In the genomic region with DNA sequence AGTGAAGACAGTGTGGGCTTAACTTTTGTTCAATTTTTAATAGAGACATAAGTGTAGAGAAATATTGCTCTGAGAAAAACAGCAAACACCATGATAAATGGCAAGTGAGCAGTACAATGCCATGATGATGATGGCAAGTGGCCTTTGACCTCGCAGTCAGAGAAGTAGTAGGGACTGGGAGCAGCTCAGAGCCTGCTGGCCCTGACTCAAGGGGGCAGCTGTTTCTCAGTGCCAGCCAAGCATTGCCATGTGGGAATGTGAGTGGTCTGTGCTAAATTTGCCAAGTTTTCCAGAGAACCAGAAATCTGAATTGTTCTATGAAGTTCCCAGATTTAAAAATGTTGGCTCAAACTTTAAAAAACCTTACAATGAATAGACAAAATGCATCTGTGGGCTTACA, we compare ENCODE assay signal across 1 cellular context.
TF ChIP-seq lines count a peak whose summit lies in the region.

No MANE protein-coding gene starts in this region.

TF ChIP-seq in IMR-90, 13 proteins besides CTCF, POLR2A, EP300 and RAD21:
- TF ChIP-seq, protein P1, sequence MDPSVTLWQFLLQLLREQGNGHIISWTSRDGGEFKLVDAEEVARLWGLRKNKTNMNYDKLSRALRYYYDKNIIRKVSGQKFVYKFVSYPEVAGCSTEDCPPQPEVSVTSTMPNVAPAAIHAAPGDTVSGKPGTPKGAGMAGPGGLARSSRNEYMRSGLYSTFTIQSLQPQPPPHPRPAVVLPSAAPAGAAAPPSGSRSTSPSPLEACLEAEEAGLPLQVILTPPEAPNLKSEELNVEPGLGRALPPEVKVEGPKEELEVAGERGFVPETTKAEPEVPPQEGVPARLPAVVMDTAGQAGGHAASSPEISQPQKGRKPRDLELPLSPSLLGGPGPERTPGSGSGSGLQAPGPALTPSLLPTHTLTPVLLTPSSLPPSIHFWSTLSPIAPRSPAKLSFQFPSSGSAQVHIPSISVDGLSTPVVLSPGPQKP (IDR thresholded peaks at IDR 0.05; ENCODE audit: borderline replicate concordance, low read depth, low read length), result no peak
- TF ChIP-seq RCOR1 (IDR thresholded peaks at IDR 0.05; ENCODE audit: insufficient replicate concordance, low read length), result no peak
- TF ChIP-seq MAFK (IDR thresholded peaks at IDR 0.05; ENCODE audit: low read depth, low read length), result no peak
- TF ChIP-seq FOS (IDR thresholded peaks at IDR 0.05; ENCODE audit: low read depth, low read length), result no peak
- TF ChIP-seq NFE2L2 (IDR thresholded peaks at IDR 0.05; ENCODE audit: low read depth, low read length), result no peak
- no peak for TF ChIP-seq SMC3 (IDR thresholded peaks at IDR 0.05; ENCODE audit: low read depth, low read length)
- TF ChIP-seq USF2 (IDR thresholded peaks at IDR 0.05; ENCODE audit: low read depth, low read length), result no peak
- TF ChIP-seq BHLHE40 (IDR thresholded peaks at IDR 0.05; ENCODE audit: low read depth, low read length), result no peak
- no peak for TF ChIP-seq MAZ (IDR thresholded peaks at IDR 0.05; ENCODE audit: borderline replicate concordance, low read depth, low read length)
- TF ChIP-seq CHD1 (IDR thresholded peaks at IDR 0.05; ENCODE audit: low read depth, low read length), result no peak
- TF ChIP-seq MXI1 (IDR thresholded peaks at IDR 0.05; ENCODE audit: borderline replicate concordance, low read depth, low read length), result no peak
- TF ChIP-seq CEBPB (IDR thresholded peaks at IDR 0.05; ENCODE audit: low read depth, low read length), result no peak
- TF ChIP-seq RFX5 (IDR thresholded peaks at IDR 0.05; ENCODE audit: low read depth, low read length), result no peak
TF ChIP-seq in IMR-90: peak in this region for 0.
